In the genomic region with DNA sequence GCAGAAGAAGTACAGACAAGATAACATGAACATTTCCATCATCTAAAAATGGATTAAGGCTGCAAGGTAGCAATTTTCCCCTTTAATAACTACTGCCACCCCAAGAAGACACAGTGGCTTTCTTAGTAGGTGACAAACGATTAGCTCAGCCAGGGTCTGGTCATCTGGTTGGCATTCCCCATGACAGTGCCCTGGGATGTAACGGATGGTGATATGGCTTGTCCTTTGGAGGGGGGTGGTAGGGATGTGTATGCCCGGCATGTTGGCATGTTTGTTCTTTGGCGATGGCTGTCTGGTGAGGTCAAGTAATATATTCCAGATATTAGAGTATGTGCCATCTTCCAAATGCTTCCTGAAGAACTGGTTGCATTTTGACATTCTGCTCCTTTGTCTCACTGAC, we compare ENCODE assay signal across 1 cellular context.
TF ChIP-seq lines count a peak whose summit lies in the region.

No MANE protein-coding gene starts in this region.

TF ChIP-seq in GM23338, 12 proteins besides CTCF, POLR2A, EP300 and RAD21 (continued from another document):
- TF ChIP-seq, protein P1, sequence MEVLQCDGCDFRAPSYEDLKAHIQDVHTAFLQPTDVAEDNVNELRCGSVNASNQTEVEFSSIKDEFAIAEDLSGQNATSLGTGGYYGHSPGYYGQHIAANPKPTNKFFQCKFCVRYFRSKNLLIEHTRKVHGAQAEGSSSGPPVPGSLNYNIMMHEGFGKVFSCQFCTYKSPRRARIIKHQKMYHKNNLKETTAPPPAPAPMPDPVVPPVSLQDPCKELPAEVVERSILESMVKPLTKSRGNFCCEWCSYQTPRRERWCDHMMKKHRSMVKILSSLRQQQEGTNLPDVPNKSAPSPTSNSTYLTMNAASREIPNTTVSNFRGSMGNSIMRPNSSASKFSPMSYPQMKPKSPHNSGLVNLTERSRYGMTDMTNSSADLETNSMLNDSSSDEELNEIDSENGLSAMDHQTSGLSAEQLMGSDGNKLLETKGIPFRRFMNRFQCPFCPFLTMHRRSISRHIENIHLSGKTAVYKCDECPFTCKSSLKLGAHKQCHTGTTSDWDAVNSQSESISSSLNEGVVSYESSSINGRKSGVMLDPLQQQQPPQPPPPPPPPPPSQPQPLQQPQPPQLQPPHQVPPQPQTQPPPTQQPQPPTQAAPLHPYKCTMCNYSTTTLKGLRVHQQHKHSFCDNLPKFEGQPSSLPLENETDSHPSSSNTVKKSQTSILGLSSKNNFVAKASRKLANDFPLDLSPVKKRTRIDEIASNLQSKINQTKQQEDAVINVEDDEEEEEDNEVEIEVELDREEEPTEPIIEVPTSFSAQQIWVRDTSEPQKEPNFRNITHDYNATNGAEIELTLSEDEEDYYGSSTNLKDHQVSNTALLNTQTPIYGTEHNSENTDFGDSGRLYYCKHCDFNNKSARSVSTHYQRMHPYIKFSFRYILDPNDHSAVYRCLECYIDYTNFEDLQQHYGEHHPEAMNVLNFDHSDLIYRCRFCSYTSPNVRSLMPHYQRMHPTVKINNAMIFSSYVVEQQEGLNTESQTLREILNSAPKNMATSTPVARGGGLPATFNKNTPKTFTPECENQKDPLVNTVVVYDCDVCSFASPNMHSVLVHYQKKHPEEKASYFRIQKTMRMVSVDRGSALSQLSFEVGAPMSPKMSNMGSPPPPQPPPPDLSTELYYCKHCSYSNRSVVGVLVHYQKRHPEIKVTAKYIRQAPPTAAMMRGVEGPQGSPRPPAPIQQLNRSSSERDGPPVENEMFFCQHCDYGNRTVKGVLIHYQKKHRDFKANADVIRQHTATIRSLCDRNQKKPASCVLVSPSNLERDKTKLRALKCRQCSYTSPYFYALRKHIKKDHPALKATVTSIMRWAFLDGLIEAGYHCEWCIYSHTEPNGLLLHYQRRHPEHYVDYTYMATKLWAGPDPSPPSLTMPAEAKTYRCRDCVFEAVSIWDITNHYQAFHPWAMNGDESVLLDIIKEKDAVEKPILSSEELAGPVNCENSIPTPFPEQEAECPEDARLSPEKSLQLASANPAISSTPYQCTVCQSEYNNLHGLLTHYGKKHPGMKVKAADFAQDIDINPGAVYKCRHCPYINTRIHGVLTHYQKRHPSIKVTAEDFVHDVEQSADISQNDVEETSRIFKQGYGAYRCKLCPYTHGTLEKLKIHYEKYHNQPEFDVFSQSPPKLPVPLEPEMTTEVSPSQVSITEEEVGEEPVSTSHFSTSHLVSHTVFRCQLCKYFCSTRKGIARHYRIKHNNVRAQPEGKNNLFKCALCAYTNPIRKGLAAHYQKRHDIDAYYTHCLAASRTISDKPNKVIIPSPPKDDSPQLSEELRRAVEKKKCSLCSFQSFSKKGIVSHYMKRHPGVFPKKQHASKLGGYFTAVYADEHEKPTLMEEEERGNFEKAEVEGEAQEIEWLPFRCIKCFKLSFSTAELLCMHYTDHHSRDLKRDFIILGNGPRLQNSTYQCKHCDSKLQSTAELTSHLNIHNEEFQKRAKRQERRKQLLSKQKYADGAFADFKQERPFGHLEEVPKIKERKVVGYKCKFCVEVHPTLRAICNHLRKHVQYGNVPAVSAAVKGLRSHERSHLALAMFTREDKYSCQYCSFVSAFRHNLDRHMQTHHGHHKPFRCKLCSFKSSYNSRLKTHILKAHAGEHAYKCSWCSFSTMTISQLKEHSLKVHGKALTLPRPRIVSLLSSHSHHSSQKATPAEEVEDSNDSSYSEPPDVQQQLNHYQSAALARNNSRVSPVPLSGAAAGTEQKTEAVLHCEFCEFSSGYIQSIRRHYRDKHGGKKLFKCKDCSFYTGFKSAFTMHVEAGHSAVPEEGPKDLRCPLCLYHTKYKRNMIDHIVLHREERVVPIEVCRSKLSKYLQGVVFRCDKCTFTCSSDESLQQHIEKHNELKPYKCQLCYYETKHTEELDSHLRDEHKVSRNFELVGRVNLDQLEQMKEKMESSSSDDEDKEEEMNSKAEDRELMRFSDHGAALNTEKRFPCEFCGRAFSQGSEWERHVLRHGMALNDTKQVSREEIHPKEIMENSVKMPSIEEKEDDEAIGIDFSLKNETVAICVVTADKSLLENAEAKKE (CRISPR knock-in tag; IDR thresholded peaks at IDR 0.05): no peak
- TF ChIP-seq ZNF114 (CRISPR knock-in tag; IDR thresholded peaks at IDR 0.05): no peak
